8 cellular contexts compared by ENCODE assay signal in genomic region chr22:37199839-37200161, GRCh38. TPM values are rescaled to one million over a fixed set of nuclear protein-coding genes. Genes with fewer than 3 reads are reported as not detected.
DNase-seq lines count a peak whose midpoint lies in the region; ATAC-seq and TF ChIP-seq lines count a peak whose summit lies in the region.

No MANE protein-coding gene starts in this region.

- no peaks in the 10 kb centered on the region for H3K27me3 Mint-ChIP-seq in CD4-positive, alpha-beta memory T cell
- no peaks in the 10 kb centered on the region for H3K27me3 Mint-ChIP-seq in naive B cell

- peaks cover 33% of the 10 kb centered on the region for H3K4me1 ChIP-seq in CD4-positive, alpha-beta memory T cell (ENCODE audit: insufficient read depth, low read length)
- H3K4me1 ChIP-seq in body of pancreas: peaks cover 31% of the 10 kb centered on the region

- POLR2A ChIA-PET in CD4-positive, alpha-beta memory T cell (lab: Charles Lee; ENCODE audit: partially characterized antibody): interaction anchor here (0.6 to 7.6 kb wide), 31 partner anchors 10 to 1849 kb away, joined by 3 to 129 read pairs (median 5); partner anchors contain the start of genes C1QTNF6, IFT27, IL2RB and KCTD17

- H3K27me3 ChIP-seq in CD4-positive, alpha-beta memory T cell (ENCODE audit: insufficient read depth, low read length): no peaks in the 10 kb centered on the region
- H3K27me3 ChIP-seq in body of pancreas: no peaks in the 10 kb centered on the region

- TF ChIP-seq POLR2A in body of pancreas (IDR thresholded peaks at IDR 0.05): no peak

- H3K36me3 ChIP-seq in CD4-positive, alpha-beta memory T cell (ENCODE audit: insufficient read depth, low read length): no peaks in the 10 kb centered on the region
- H3K36me3 ChIP-seq in body of pancreas (replicated peaks in 1 of 2; ENCODE audit: insufficient read depth in 1 of 2, low read depth in 2 of 2): no peaks in the 10 kb centered on the region

- no peak for DNase-seq in CD4-positive, alpha-beta memory T cell
- peak in 3 of 4 donors; percentile 46 to 54 (median 49) for DNase-seq in body of pancreas
- DNase-seq in naive B cell: no peak
- DNase-seq in middle frontal gyrus (ENCODE audit: extremely low spot score, low spot score): no peak
- no peak for DNase-seq in CD1c-positive myeloid dendritic cell (ENCODE audit: extremely low spot score)
- DNase-seq in NCI-H2107 treated with DMSO at 0.1 percent for 48 hours (lab: John Stamatoyannopoulos, UW; ENCODE audit: unreplicated experiment): no peak

- CTCF ChIA-PET in CD4-positive, alpha-beta memory T cell (lab: Charles Lee; ENCODE audit: partially characterized antibody): interaction anchor here (0.7 to 6.7 kb wide), 38 partner anchors 10 to 424 kb away, joined by 3 to 108 read pairs (median 4); partner anchors contain the start of genes CYTH4, IFT27, IL2RB and RAC2

- H3K27ac ChIP-seq in CD4-positive, alpha-beta memory T cell (ENCODE audit: low read depth, low read length): peak overlapping the region; percentile 93
- peak overlapping the region; percentile 54 to 91 (median 72) for H3K27ac ChIP-seq in body of pancreas

- no peak for TF ChIP-seq CTCF in body of pancreas (IDR thresholded peaks at IDR 0.05)

- H3K4me3 Mint-ChIP-seq in CD4-positive, alpha-beta memory T cell: peak overlapping the region; percentile 41 to 91 (median 82)
- peak overlapping the region in 6 of 8 donors; percentile 82 to 92 (median 88) for H3K4me3 Mint-ChIP-seq in naive B cell

- no peaks in the 10 kb centered on the region for H3K9me3 ChIP-seq in CD4-positive, alpha-beta memory T cell (ENCODE audit: control insufficient read depth in 1 of 2, low read length in 2 of 2)
- H3K9me3 ChIP-seq in body of pancreas: no peaks in the 10 kb centered on the region

- 16 to 22% methylated on average over 3 to 9 of the region's 9 CpGs for WGBS in body of pancreas, 2 donors

- peaks cover 0 to 3% of the 10 kb centered on the region in 2 donors for H3K36me3 Mint-ChIP-seq in CD4-positive, alpha-beta memory T cell
- no peaks in the 10 kb centered on the region for H3K36me3 Mint-ChIP-seq in naive B cell

- peak overlapping the region in 1 of 2 donors; percentile 73 for H3K4me3 ChIP-seq in CD4-positive, alpha-beta memory T cell (ENCODE audit: low read length in 2 of 2)
- H3K4me3 ChIP-seq in body of pancreas: no peak overlapping the region

- peak overlapping the region; percentile 79 to 94 (median 92) for H3K27ac Mint-ChIP-seq in CD4-positive, alpha-beta memory T cell
- peak overlapping the region in 5 of 6 donors; percentile 33 to 97 (median 90) for H3K27ac Mint-ChIP-seq in naive B cell

- intact Hi-C loops in CD4-positive, alpha-beta memory T cell (cut with micrococcal nuclease): loop anchor here (1.0 to 10.0 kb wide), 10 partner anchors 20 to 423 kb away; partner anchors contain the start of genes IFT27 and RAC2
- intact Hi-C loops in body of pancreas (cut with DNase I): loop anchor here (5.0 kb wide), 1 partner anchor 37 kb away; no protein-coding TSS in a partner anchor

- no peaks in the 10 kb centered on the region for H3K9me3 Mint-ChIP-seq in CD4-positive, alpha-beta memory T cell
- no peaks in the 10 kb centered on the region for H3K9me3 Mint-ChIP-seq in naive B cell

- H3K4me1 Mint-ChIP-seq in CD4-positive, alpha-beta memory T cell: peaks cover 8 to 35% (median 19%) of the 10 kb centered on the region in 4 donors
- H3K4me1 Mint-ChIP-seq in naive B cell: peaks cover 15 to 41% (median 26%) of the 10 kb centered on the region in 3 donors

- ATAC-seq in HG03520 (IDR thresholded peaks at IDR 0.05; ENCODE audit: unreplicated experiment): peak; percentile 2
- ATAC-seq in body of pancreas: peak; percentile 0
- ATAC-seq in naive B cell (ENCODE audit: low read depth in 2 of 2): no peak
- ATAC-seq in GM18873 (IDR thresholded peaks at IDR 0.05; ENCODE audit: low FRiP score, unreplicated experiment): no peak

RNA-seq across cellular contexts. Expression of gene C1QTNF6, which starts 11.8 kb away (rescaled TPM):
- 10 to 100 TPM; 23.1 to 24.8 TPM for total RNA-seq in CD4-positive, alpha-beta memory T cell
- under 1 TPM; 0.49 to 0.89 TPM for polyA plus RNA-seq in CD4-positive, alpha-beta memory T cell
- 1 to 10 TPM; 2.0 to 4.7 TPM for total RNA-seq in body of pancreas
- 1 to 10 TPM in 5 of 6 donors, not detected in 1; 1.1 to 2.0 (median 1.5) TPM for polyA plus RNA-seq in naive B cell (ENCODE audit: low read depth in 6 of 6)

RNA-seq across cellular contexts. Expression of gene SSTR3, which starts 12.5 kb away (rescaled TPM):
- total RNA-seq in CD4-positive, alpha-beta memory T cell: 1 to 10 TPM; 8.2 to 9.3 TPM
- polyA plus RNA-seq in CD4-positive, alpha-beta memory T cell: 1 to 10 TPM in 1 of 2 donors, under 1 TPM in 1; 0.50 to 1.4 TPM
- 1 to 10 TPM; 1.3 to 4.2 TPM for total RNA-seq in body of pancreas
- polyA plus RNA-seq in naive B cell (ENCODE audit: low read depth in 6 of 6): under 1 TPM in 5 of 6 donors, not detected in 1; 0.08 to 0.63 (median 0.45) TPM

RNA-seq across cellular contexts. Expression of gene RAC2, which starts 44.3 kb away (rescaled TPM):
- 100 to 1,000 TPM; 304 to 318 TPM for total RNA-seq in CD4-positive, alpha-beta memory T cell
- polyA plus RNA-seq in CD4-positive, alpha-beta memory T cell: 100 to 1,000 TPM; 724 to 917 TPM
- total RNA-seq in body of pancreas: 1 to 10 TPM; 4.3 to 4.9 TPM
- 100 to 1,000 TPM; 671 to 842 (median 780) TPM for polyA plus RNA-seq in naive B cell (ENCODE audit: low read depth in 6 of 6)

RNA-seq across cellular contexts. Expression of gene IL2RB, which starts 50.1 kb away (rescaled TPM):
- 10 to 100 TPM; 55.4 to 63.8 TPM for total RNA-seq in CD4-positive, alpha-beta memory T cell
- polyA plus RNA-seq in CD4-positive, alpha-beta memory T cell: 100 to 1,000 TPM in 1 of 2 donors, 10 to 100 TPM in 1; 37.6 to 107 TPM
- total RNA-seq in body of pancreas: 1 to 10 TPM in 1 of 2 donors, under 1 TPM in 1; 0.78 to 2.3 TPM
- polyA plus RNA-seq in naive B cell (ENCODE audit: low read depth in 6 of 6): 1 to 10 TPM in 4 of 6 donors, under 1 TPM in 2; 0.73 to 1.8 (median 1.2) TPM

Comparison
In these comparisons a context has a peak if more than half of its experiments do, and no peak if none do; other contexts are left out.
1. DNase-seq: peak in body of pancreas (3 of 4); none in CD4-positive, alpha-beta memory T cell (0 of 5), naive B cell (single experiment), middle frontal gyrus (single experiment), CD1c-positive myeloid dendritic cell (single experiment) and NCI-H2107 treated with DMSO at 0.1 percent for 48 hours (single experiment).
2. ATAC-seq: peak in HG03520 (single experiment) and body of pancreas (single experiment); none in naive B cell (0 of 2) and GM18873 (single experiment).
3. RNA of gene C1QTNF6, which starts 11.8 kb away (total RNA-seq): 23.1 to 24.8 TPM in CD4-positive, alpha-beta memory T cell; 2.0 to 4.7 TPM in body of pancreas; every median in the first group is over 4 times any median in the second.
4. RNA of gene RAC2, which starts 44.3 kb away (total RNA-seq): 304 to 318 TPM in CD4-positive, alpha-beta memory T cell; 4.3 to 4.9 TPM in body of pancreas; every median in the first group is over 10 times any median in the second.